Comparison of ENCODE assay signal across 10 cellular contexts in the genomic region with DNA sequence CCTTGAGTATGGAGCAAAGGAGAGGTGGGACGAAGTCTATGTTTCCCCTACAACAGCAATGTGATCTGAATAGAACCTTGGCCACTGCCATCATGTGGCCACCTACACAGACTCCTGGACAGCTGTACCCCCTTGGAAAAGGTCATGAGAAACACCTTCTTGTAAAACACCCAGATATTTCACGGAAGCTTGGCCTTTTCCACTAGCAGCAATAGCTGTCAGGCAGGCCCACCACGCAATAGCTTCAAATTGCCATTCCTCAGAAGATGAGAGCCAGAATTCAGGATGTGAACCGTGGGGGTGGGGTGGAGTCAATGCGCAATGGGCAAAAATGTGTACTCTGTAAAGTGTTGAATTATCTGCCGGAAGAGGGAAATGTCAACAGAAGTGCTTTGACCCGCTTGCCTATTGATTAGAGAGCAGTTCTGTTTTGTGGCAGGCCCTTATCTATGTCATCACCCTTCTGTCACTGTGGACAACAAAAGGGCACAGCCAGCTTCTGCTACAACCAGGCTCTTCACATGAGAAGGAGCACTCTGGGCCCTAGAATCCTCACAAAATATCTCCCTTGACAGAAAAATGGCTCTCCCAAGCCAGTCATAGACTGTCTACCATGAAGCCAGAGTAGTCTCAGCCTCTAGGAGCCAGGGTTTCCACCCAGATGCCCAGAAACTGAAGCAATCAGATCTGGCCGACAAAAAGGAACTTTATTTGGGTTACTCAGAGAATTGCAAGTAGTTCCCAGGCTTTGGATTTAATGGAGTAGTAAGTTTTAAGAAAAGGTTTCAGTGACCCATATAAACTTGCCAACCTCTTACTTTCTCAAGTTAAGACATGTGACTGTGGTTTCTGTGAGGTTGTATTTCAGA. TPM values are rescaled to one million over a fixed set of nuclear protein-coding genes. Genes with fewer than 3 reads are reported as not detected.
A peak's percentile ranks its signal among the peaks of the same experiment; 100 is the strongest.
DNase-seq lines count a peak whose midpoint lies in the region; ATAC-seq and TF ChIP-seq lines count a peak whose summit lies in the region.
"Had no signal": no experiment of that assay in that cellular context is flagged by ENCODE, and none has a peak within 500 bp of the region (broad histone marks: within the 10 kb centered on the region; RNA-seq: fewer than 3 reads in every experiment).

No MANE protein-coding gene starts in this region.

- H3K9me2 ChIP-seq in OCI-LY7 (ENCODE audit: insufficient read depth, low read length) = no peaks in the 10 kb centered on the region

- no peaks in the 10 kb centered on the region for H4K20me1 ChIP-seq in OCI-LY7 (ENCODE audit: insufficient read depth, low read length)

- peak; percentile 94 for DNase-seq in DMS153 (lab: John Stamatoyannopoulos, UW)
- DNase-seq in SHP77 treated with DMSO at 0.1 percent for 48 hours (lab: John Stamatoyannopoulos, UW) = peak; percentile 65
- peak; percentile 40 for DNase-seq in fibroblast of the aortic adventitia (ENCODE audit: low read depth)
- DNase-seq in HEK293T (ENCODE audit: extremely low spot score) = no peak
- DNase-seq in OCI-LY7 (ENCODE audit: low spot score) = no peak
- DNase-seq: activated gamma-delta T cell; stimulated activated CD4-positive, alpha-beta T cell treated with anti-CD3 and anti-CD28 coated beads, Interleukin-2, amount 100 ng/mL, for 48 hours had no signal

- H3K27me3 ChIP-seq in neutrophil = no peaks in the 10 kb centered on the region

- CTCF ChIA-PET in HEK293T (lab: Yijun Ruan, JAX) = no interaction called here
- CTCF ChIA-PET in OCI-LY7 (lab: Charles Lee; ENCODE audit: unreplicated experiment) = no interaction called here

- H3K4me3 ChIP-seq in fibroblast of the aortic adventitia (ENCODE audit: low read depth, low read length) (no peak overlapping the region), neutrophil (ENCODE audit: low read depth in 1 of 2, low read length in 1 of 2) (no peak overlapping the region), OCI-LY7 (ENCODE audit: low read depth, low read length, poor library complexity, severe bottlenecking) (no peak overlapping the region)

- H3K9me3 ChIP-seq in neutrophil (no peaks in the 10 kb centered on the region), OCI-LY7 (ENCODE audit: low read length) (no peaks in the 10 kb centered on the region)

- H3K4me2 ChIP-seq in OCI-LY7 (ENCODE audit: low read length) = no peak overlapping the region

- H3K79me2 ChIP-seq in OCI-LY7 (ENCODE audit: insufficient read depth, low read depth, low read length) = no peaks in the 10 kb centered on the region

- POLR2A ChIA-PET in HEK293T (lab: Yijun Ruan, JAX) = interaction anchor here (1.3 kb wide), 1 partner anchor 9 kb away, joined by 4 read pairs; no protein-coding TSS in a partner anchor
- POLR2A ChIA-PET in OCI-LY7 (lab: Charles Lee) = interaction anchor here (0.5 to 0.7 kb wide), 3 partner anchors 21 to 965 kb away, joined by 3 to 9 read pairs (median 4); no protein-coding TSS in a partner anchor

- peaks cover 27 to 50% of the 10 kb centered on the region in 2 experiments for H3K4me1 ChIP-seq in neutrophil (ENCODE audit: control insufficient read depth in 1 of 2, insufficient read depth in 1 of 2, low read depth in 1 of 2, low read length in 1 of 2)
- H3K4me1 ChIP-seq in OCI-LY7 (ENCODE audit: insufficient read depth, low read length, poor library complexity, severe bottlenecking) = no peaks in the 10 kb centered on the region

- BruUV-seq in OCI-LY7 (replicated peaks; lab: Mats Ljungman, UMichigan) = no TSS peak

- no peak for TF ChIP-seq CTCF in fibroblast of the aortic adventitia (IDR thresholded peaks at IDR 0.05; ENCODE audit: insufficient read depth, low read length)
- no peak for TF ChIP-seq CTCF in neutrophil (IDR thresholded peaks at IDR 0.05)
- no peak for TF ChIP-seq CTCF in OCI-LY7 (conservative IDR thresholded peaks at IDR 0.05; ENCODE audit: low read length)

- H2AFZ ChIP-seq in OCI-LY7 (ENCODE audit: low read length) = no peak overlapping the region

- H3K36me3 ChIP-seq in neutrophil (peaks cover 5% of the 10 kb centered on the region), OCI-LY7 (ENCODE audit: insufficient read depth, low read length) (no peaks in the 10 kb centered on the region)

- intact Hi-C loops in OCI-LY7 (cut with micrococcal nuclease; ENCODE audit: unreplicated experiment) = no loop called here

- H3K27ac ChIP-seq in neutrophil (peak overlapping the region; percentile 76), OCI-LY7 (ENCODE audit: low read depth, low read length, poor library complexity, severe bottlenecking) (no peak overlapping the region)

- no peak for ATAC-seq in HG03039 (IDR thresholded peaks at IDR 0.05; ENCODE audit: unreplicated experiment)
- no peak for ATAC-seq in HG03159 (IDR thresholded peaks at IDR 0.05; ENCODE audit: unreplicated experiment)

TF ChIP-seq in HEK293T, 16 proteins besides CTCF, POLR2A, EP300 and RAD21:
- TF ChIP-seq SUZ12 (IDR thresholded peaks at IDR 0.05) (no peak), ZNF384 (IDR thresholded peaks at IDR 0.05) (no peak), ARNT (IDR thresholded peaks at IDR 0.05) (no peak), HDGF (IDR thresholded peaks at IDR 0.05; ENCODE audit: borderline replicate concordance) (no peak), FOXA1 (IDR thresholded peaks at IDR 0.05) (no peak), TARDBP (IDR thresholded peaks at IDR 0.05) (no peak)

RNA-seq across cellular contexts. Expression of a gene that starts 9.5 kb away (rescaled TPM):
- 9.2 and 11.8 TPM in 2 replicates for total RNA-seq in fibroblast of the aortic adventitia (ENCODE audit: low replicate concordance)
- total RNA-seq in OCI-LY7 (2014; rRNA removed; shearing (Covaris generic)) = not detected in 2 replicates
- not detected in 2 replicates for total RNA-seq in OCI-LY7 (2022)

RNA-seq across cellular contexts. Expression of a gene that starts 33.3 kb away (rescaled TPM):
- total RNA-seq in fibroblast of the aortic adventitia (ENCODE audit: low replicate concordance) (21.5 and 24.4 TPM in 2 replicates), OCI-LY7 (2022) (26.3 and 29.7 TPM in 2 replicates)
- 15.6 and 17.1 TPM in 2 replicates for total RNA-seq in OCI-LY7 (2014; rRNA removed; shearing (Covaris generic))

RNA-seq across cellular contexts. Expression of a gene that starts 55.3 kb away (rescaled TPM):
- total RNA-seq in fibroblast of the aortic adventitia (ENCODE audit: low replicate concordance) = 2.2 and 8.0 TPM in 2 replicates
- 8.3 and 11.5 TPM in 2 replicates for total RNA-seq in OCI-LY7 (2014; rRNA removed; shearing (Covaris generic))
- 19.5 and 23.1 TPM in 2 replicates for total RNA-seq in OCI-LY7 (2022)

Comparison
In these comparisons a context has a peak if more than half of its experiments do, and no peak if none do; other contexts are left out.
1. DNase-seq: peak in DMS153 (single experiment), SHP77 treated with DMSO at 0.1 percent for 48 hours (single experiment) and fibroblast of the aortic adventitia (single experiment); none in HEK293T (single experiment) and OCI-LY7 (single experiment).